In the genomic region with DNA sequence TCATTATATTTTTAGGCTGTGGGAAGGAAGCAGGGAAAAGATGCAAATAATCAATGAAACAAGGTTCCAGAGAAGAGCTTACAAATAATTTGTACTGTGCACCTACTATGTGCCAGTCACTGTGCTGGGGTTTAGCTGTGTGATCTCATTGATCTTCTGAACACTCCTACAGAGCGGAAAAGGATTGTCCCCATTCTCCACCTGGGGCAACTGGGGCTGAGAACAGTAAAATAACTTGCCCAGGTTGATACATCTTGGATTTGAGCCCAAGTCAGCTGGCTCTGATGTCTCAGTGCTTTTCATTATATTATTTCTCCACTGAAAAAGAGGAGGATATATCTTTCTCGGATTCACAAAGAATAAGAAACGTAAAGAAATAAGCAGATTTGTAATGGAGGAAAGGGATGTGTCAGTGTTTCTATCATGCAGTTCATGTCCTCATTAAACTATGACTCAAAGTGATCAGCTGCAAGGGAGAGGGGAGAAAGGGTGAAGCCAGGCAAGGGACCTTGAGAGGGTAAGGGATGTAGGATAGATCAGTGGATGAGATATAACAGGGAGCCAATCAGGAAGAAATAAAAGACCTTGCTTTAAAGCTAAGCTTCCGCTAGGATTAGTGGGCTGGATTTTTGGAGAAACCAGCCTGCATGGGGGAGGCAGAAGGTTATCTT, we compare ENCODE assay signal across 2 cellular contexts.
TF ChIP-seq lines count a peak whose summit lies in the region.

No MANE protein-coding gene starts in this region.

TF ChIP-seq in HEK293, 187 proteins besides CTCF, POLR2A, EP300 and RAD21:
- TF ChIP-seq, protein P1, sequence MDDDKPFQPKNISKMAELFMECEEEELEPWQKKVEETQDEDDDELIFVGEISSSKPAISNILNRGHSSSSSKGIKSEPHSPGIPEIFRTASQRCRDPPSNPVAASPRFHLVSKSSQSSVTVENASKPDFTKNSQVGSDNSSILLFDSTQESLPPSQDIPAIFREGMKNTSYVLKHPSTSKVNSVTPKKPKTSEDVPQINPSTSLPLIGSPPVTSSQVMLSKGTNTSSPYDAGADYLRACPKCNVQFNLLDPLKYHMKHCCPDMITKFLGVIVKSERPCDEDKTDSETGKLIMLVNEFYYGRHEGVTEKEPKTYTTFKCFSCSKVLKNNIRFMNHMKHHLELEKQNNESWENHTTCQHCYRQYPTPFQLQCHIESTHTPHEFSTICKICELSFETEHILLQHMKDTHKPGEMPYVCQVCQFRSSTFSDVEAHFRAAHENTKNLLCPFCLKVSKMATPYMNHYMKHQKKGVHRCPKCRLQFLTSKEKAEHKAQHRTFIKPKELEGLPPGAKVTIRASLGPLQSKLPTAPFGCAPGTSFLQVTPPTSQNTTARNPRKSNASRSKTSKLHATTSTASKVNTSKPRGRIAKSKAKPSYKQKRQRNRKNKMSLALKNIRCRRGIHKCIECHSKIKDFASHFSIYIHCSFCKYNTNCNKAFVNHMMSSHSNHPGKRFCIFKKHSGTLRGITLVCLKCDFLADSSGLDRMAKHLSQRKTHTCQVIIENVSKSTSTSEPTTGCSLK (tag by site-specific recombination; IDR thresholded peaks at IDR 0.05) = no peak
- no peak for TF ChIP-seq ZNF416 (tag by site-specific recombination; IDR thresholded peaks at IDR 0.05)
- TF ChIP-seq ZBTB48 (tag by site-specific recombination; IDR thresholded peaks at IDR 0.05) = peak; percentile 80
- no peak for TF ChIP-seq ZNF76 (tag by site-specific recombination; IDR thresholded peaks at IDR 0.05; ENCODE audit: borderline replicate concordance, low read depth)
- no peak for TF ChIP-seq ZNF600 (tag by site-specific recombination; IDR thresholded peaks at IDR 0.05)
- TF ChIP-seq YY1 (tag by site-specific recombination; IDR thresholded peaks at IDR 0.05) = no peak
- no peak for TF ChIP-seq GLI4 (tag by site-specific recombination; IDR thresholded peaks at IDR 0.05)

TF ChIP-seq in GM12878, 131 proteins besides CTCF, POLR2A, EP300 and RAD21 (continued from another document):
- peak; percentile 43; the same call in 1 of the 2 replicates for TF ChIP-seq SMARCA5 (IDR thresholded peaks at IDR 0.05)
- TF ChIP-seq BMI1 (IDR thresholded peaks at IDR 0.05; ENCODE audit: borderline replicate concordance) = peak; percentile 33; the same call in 1 of the 2 replicates
- no peak for TF ChIP-seq ASH2L (IDR thresholded peaks at IDR 0.05; ENCODE audit: borderline replicate concordance, low read depth)
- no peak for TF ChIP-seq PAX5 (IDR thresholded peaks at IDR 0.05; ENCODE audit: borderline replicate concordance, low read depth, low read length)
- TF ChIP-seq SMAD5 (IDR thresholded peaks at IDR 0.05; ENCODE audit: low read depth) = peak; percentile 8; the same call in 1 of the 2 replicates
- 0 out of 4 replicates have a peak, but pooled peaks of 1 of the 2 experiments have one; percentile 23 for TF ChIP-seq CEBPB (IDR thresholded peaks at IDR 0.05; ENCODE audit: borderline replicate concordance in 1 of 2, low read depth in 2 of 2, low read length in 2 of 2)
- no peak for TF ChIP-seq RCOR1 (conservative IDR thresholded peaks at IDR 0.05; ENCODE audit: low read depth, low read length)
- TF ChIP-seq IKZF2 (IDR thresholded peaks at IDR 0.05) = no peak
- TF ChIP-seq, protein P2, sequence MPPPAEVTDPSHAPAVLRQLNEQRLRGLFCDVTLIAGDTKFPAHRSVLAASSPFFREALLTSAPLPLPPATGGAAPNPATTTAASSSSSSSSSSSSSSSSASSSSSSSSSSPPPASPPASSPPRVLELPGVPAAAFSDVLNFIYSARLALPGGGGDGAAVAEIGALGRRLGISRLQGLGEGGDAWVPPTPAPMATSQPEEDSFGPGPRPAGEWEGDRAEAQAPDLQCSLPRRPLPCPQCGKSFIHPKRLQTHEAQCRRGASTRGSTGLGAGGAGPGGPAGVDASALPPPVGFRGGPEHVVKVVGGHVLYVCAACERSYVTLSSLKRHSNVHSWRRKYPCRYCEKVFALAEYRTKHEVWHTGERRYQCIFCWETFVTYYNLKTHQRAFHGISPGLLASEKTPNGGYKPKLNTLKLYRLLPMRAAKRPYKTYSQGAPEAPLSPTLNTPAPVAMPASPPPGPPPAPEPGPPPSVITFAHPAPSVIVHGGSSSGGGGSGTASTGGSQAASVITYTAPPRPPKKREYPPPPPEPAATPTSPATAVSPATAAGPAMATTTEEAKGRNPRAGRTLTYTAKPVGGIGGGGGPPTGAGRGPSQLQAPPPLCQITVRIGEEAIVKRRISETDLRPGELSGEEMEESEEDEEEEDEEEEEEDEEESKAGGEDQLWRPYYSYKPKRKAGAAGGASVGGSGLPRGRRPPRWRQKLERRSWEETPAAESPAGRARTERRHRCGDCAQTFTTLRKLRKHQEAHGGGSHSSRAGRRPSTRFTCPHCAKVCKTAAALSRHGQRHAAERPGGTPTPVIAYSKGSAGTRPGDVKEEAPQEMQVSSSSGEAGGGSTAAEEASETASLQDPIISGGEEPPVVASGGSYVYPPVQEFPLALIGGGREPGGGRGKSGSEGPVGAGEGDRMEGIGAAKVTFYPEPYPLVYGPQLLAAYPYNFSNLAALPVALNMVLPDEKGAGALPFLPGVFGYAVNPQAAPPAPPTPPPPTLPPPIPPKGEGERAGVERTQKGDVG (CRISPR knock-in tag; IDR thresholded peaks at IDR 0.05) = no peak
- no peak for TF ChIP-seq ZZZ3 (IDR thresholded peaks at IDR 0.05; ENCODE audit: control insufficient read depth, insufficient read length, low read depth)
- no peak for TF ChIP-seq SUZ12 (IDR thresholded peaks at IDR 0.05; ENCODE audit: unreplicated experiment)
- no peak for TF ChIP-seq MTA2 (IDR thresholded peaks at IDR 0.05; ENCODE audit: low read depth)
- peak; percentile 70; the same call in 1 of the 2 replicates for TF ChIP-seq JUNB (IDR thresholded peaks at IDR 0.05)
- 0 out of 2 replicates have a peak, but pooled peaks have one; percentile 26 for TF ChIP-seq DPF2 (IDR thresholded peaks at IDR 0.05)
- peak; percentile 89; the same call in 1 of the 2 replicates for TF ChIP-seq WRNIP1 (IDR thresholded peaks at IDR 0.05; ENCODE audit: borderline replicate concordance, low read depth, low read length)
- TF ChIP-seq EZH2 (IDR thresholded peaks at IDR 0.05; ENCODE audit: borderline replicate concordance, control insufficient read depth, low read depth, low read length) = no peak
- TF ChIP-seq, protein P3, sequence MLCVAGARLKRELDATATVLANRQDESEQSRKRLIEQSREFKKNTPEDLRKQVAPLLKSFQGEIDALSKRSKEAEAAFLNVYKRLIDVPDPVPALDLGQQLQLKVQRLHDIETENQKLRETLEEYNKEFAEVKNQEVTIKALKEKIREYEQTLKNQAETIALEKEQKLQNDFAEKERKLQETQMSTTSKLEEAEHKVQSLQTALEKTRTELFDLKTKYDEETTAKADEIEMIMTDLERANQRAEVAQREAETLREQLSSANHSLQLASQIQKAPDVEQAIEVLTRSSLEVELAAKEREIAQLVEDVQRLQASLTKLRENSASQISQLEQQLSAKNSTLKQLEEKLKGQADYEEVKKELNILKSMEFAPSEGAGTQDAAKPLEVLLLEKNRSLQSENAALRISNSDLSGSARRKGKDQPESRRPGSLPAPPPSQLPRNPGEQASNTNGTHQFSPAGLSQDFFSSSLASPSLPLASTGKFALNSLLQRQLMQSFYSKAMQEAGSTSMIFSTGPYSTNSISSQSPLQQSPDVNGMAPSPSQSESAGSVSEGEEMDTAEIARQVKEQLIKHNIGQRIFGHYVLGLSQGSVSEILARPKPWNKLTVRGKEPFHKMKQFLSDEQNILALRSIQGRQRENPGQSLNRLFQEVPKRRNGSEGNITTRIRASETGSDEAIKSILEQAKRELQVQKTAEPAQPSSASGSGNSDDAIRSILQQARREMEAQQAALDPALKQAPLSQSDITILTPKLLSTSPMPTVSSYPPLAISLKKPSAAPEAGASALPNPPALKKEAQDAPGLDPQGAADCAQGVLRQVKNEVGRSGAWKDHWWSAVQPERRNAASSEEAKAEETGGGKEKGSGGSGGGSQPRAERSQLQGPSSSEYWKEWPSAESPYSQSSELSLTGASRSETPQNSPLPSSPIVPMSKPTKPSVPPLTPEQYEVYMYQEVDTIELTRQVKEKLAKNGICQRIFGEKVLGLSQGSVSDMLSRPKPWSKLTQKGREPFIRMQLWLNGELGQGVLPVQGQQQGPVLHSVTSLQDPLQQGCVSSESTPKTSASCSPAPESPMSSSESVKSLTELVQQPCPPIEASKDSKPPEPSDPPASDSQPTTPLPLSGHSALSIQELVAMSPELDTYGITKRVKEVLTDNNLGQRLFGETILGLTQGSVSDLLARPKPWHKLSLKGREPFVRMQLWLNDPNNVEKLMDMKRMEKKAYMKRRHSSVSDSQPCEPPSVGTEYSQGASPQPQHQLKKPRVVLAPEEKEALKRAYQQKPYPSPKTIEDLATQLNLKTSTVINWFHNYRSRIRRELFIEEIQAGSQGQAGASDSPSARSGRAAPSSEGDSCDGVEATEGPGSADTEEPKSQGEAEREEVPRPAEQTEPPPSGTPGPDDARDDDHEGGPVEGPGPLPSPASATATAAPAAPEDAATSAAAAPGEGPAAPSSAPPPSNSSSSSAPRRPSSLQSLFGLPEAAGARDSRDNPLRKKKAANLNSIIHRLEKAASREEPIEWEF (IDR thresholded peaks at IDR 0.05; ENCODE audit: insufficient replicate concordance, low read depth, low read length) = peak; percentile 6
- TF ChIP-seq TCF3 (IDR thresholded peaks at IDR 0.05; ENCODE audit: borderline replicate concordance, insufficient read depth, low read depth, low read length) = no peak
- 0 out of 2 replicates have a peak, but pooled peaks have one; percentile 68 for TF ChIP-seq CHD1 (IDR thresholded peaks at IDR 0.05; ENCODE audit: low read depth, low read length)
- no peak for TF ChIP-seq FOXM1 (IDR thresholded peaks at IDR 0.05; ENCODE audit: low read depth, low read length)
- TF ChIP-seq, protein P4, sequence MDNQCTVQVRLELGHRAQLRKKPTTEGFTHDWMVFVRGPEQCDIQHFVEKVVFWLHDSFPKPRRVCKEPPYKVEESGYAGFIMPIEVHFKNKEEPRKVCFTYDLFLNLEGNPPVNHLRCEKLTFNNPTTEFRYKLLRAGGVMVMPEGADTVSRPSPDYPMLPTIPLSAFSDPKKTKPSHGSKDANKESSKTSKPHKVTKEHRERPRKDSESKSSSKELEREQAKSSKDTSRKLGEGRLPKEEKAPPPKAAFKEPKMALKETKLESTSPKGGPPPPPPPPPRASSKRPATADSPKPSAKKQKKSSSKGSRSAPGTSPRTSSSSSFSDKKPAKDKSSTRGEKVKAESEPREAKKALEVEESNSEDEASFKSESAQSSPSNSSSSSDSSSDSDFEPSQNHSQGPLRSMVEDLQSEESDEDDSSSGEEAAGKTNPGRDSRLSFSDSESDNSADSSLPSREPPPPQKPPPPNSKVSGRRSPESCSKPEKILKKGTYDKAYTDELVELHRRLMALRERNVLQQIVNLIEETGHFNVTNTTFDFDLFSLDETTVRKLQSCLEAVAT (IDR thresholded peaks at IDR 0.05) = peak; percentile 32; the same call in 1 of the 2 replicates
